In the genomic region with DNA sequence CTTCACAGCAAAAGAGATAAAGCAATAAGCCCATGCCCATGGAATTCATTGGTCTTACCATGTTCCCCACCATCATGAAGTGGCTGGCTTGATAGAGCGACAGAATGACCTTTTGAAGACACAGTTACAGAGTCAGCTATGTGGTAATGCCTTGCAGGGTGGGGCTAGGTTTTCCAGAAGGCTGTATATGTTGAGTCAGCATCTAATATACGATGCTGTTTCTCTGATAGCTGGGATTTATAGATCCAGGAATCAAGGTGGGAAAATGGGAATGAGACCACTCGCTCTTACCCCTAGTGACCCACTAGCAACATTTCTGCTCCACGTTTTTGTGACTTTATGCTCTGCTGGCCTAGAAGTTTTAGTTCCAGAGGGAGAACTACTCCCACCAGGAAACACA, we compare ENCODE assay signal across 25 cellular contexts.
"Had no signal": no experiment of that assay in that cellular context is flagged by ENCODE, and none has a peak within 500 bp of the region (broad histone marks: within the 10 kb centered on the region; RNA-seq: fewer than 3 reads in every experiment).

No MANE protein-coding gene starts in this region.

- H3K27me3 ChIP-seq: esophagus squamous epithelium, gastrocnemius medialis, heart right ventricle, left lung had no signal

- FAIRE-seq: colon, endothelial cell of umbilical vein, islet of Langerhans, keratinocyte had no signal

- ATAC-seq: esophagus mucosa, gastrocnemius medialis, heart right ventricle, left cardiac atrium, left lung, left ventricle myocardium superior, lower lobe of right lung had no signal

- H3K4me3 ChIP-seq: coronary artery, dorsolateral prefrontal cortex, esophagus squamous epithelium, gastrocnemius medialis, heart right ventricle, left lung, lower lobe of right lung had no signal

- H3K9me3 ChIP-seq: esophagus squamous epithelium, gastrocnemius medialis, heart right ventricle, lower lobe of right lung had no signal

- H3K4me1 ChIP-seq: esophagus squamous epithelium, gastrocnemius medialis, heart right ventricle, left lung, lower lobe of right lung had no signal

- H3K27ac ChIP-seq: coronary artery, dorsolateral prefrontal cortex, epithelial cell of prostate, esophagus squamous epithelium, gastrocnemius medialis, heart right ventricle, left lung, lower lobe of right lung had no signal

- H3K36me3 ChIP-seq: esophagus squamous epithelium, gastrocnemius medialis, heart right ventricle, left lung, lower lobe of right lung had no signal

- DNase-seq: dermis blood vessel endothelial cell; dorsolateral prefrontal cortex; effector CD4-positive, alpha-beta T cell; effector memory CD4-positive, alpha-beta T cell; erythroblast; esophagus squamous epithelium; foreskin melanocyte; gastrocnemius medialis; glutamatergic neuron; head of caudate nucleus; heart right ventricle; hippocampal formation; left cardiac atrium; left lung; left ventricle myocardium superior; lower lobe of right lung; mesenchymal stem cell; midbrain had no signal
